23 cellular contexts compared by ENCODE assay signal in the genomic region with DNA sequence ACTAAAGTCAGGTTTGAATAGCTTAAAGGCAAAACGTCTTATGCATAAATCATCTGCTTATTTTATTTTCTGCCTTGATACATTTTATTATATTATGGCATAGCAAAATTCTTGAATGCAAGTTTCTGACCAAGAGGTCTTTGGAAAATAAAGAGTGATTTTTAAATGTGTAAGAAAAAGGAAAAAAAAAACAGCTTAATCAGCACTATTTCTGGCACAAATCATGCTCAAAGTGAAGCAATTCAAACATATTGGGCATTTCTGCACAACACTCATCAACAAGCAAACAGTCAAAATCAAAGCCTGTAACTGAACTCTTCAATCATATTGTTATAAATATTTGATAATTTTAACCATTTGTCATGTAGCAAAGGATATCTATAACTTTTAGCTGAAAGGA.
"Had no signal": no experiment of that assay in that cellular context is flagged by ENCODE, and none has a peak within 500 bp of the region (broad histone marks: within the 10 kb centered on the region; RNA-seq: fewer than 3 reads in every experiment).

No MANE protein-coding gene starts in this region.

- H3K27me3 Mint-ChIP-seq: activated CD4-positive, alpha-beta T cell treated with anti-CD3 and anti-CD28 coated beads for 36 hours; dendritic cell treated with granulocyte-macrophage colony-stimulating factor and Interleukin-4, amounts not matched to agents 40 ng/mL and 50 ng/mL, for 4 days had no signal

- H3K36me3 Mint-ChIP-seq: natural killer cell had no signal

- H3K4me3 Mint-ChIP-seq: activated CD4-positive, alpha-beta T cell treated with anti-CD3 and anti-CD28 coated beads for 36 hours; activated CD8-positive, alpha-beta memory T cell treated with anti-CD3 and anti-CD28 coated beads, Interleukin-2, amount 10 ng/mL, durations not matched to agents 7 days and 5 days; activated CD8-positive, alpha-beta T cell treated with anti-CD3 and anti-CD28 coated beads, Interleukin-2, amount 10 ng/mL, durations not matched to agents 7 days and 5 days; dendritic cell treated with granulocyte-macrophage colony-stimulating factor and Interleukin-4, amounts not matched to agents 40 ng/mL and 50 ng/mL, for 4 days; natural killer cell; T-helper 2 cell treated with Interferon-gamma antibody and Interleukin-4, amounts not matched to agents 5 μg/mL and 100 μg/mL, for 36 hours had no signal

- H3K27me3 ChIP-seq: esophagus muscularis mucosa, left lung, tibial nerve had no signal

- ATAC-seq: activated CD4-positive, alpha-beta T cell treated with anti-CD3 and anti-CD28 coated beads for 36 hours; activated CD8-positive, alpha-beta memory T cell treated with anti-CD3 and anti-CD28 coated beads, Interleukin-2, amount 10 ng/mL, durations not matched to agents 7 days and 5 days; activated CD8-positive, alpha-beta T cell treated with anti-CD3 and anti-CD28 coated beads, Interleukin-2, amount 10 ng/mL, durations not matched to agents 7 days and 5 days; activated naive CD4-positive, alpha-beta T cell treated with anti-CD3 and anti-CD28 coated beads, Interleukin-2, amount 50 U/mL, for 72 hours; left lung; natural killer cell; right cardiac atrium had no signal

- H3K4me1 ChIP-seq: esophagus muscularis mucosa, tibial nerve had no signal

- H3K36me3 ChIP-seq: esophagus muscularis mucosa, left lung, lower lobe of right lung, tibial nerve had no signal

- H3K4me3 ChIP-seq: esophagus muscularis mucosa, left lung, lower lobe of right lung, tibial nerve had no signal

- DNase-seq: activated CD4-positive, alpha-beta T cell treated with anti-CD3 and anti-CD28 coated beads for 36 hours; activated CD4-positive, CD25-positive, alpha-beta regulatory T cell; activated CD8-positive, alpha-beta memory T cell treated with anti-CD3 and anti-CD28 coated beads, Interleukin-2, amount 10 ng/mL, durations not matched to agents 7 days and 5 days; activated CD8-positive, alpha-beta T cell treated with anti-CD3 and anti-CD28 coated beads, Interleukin-2, amount 10 ng/mL, durations not matched to agents 7 days and 5 days; activated naive CD4-positive, alpha-beta T cell; activated T-cell treated with anti-CD3 and anti-CD28 coated beads, Interleukin-2, amount 50 U/mL, for 48 hours; aorta; central memory CD4-positive, alpha-beta T cell; foreskin melanocyte; kidney glomerular epithelial cell; left lung; lower lobe of right lung; natural killer cell; posterior cingulate gyrus; right cardiac atrium; stimulated activated CD4-positive, alpha-beta T cell treated with anti-CD3 and anti-CD28 coated beads, Interleukin-2, amount 100 ng/mL, for 48 hours; stimulated activated naive CD4-positive, alpha-beta T cell treated with Interleukin-2 at 50 U/mL for 16 hours had no signal

- H3K27ac ChIP-seq: esophagus muscularis mucosa, left lung, lower lobe of right lung, tibial nerve had no signal

- H3K27ac Mint-ChIP-seq: activated CD4-positive, alpha-beta T cell treated with anti-CD3 and anti-CD28 coated beads for 36 hours; activated CD8-positive, alpha-beta memory T cell treated with anti-CD3 and anti-CD28 coated beads, Interleukin-2, amount 10 ng/mL, durations not matched to agents 7 days and 5 days; activated CD8-positive, alpha-beta T cell treated with anti-CD3 and anti-CD28 coated beads, Interleukin-2, amount 10 ng/mL, durations not matched to agents 7 days and 5 days; activated naive CD4-positive, alpha-beta T cell treated with anti-CD3 and anti-CD28 coated beads, Interleukin-2, amount 50 U/mL, for 72 hours; activated T-helper 2 cell treated with anti-CD3 and anti-CD28 coated beads, Interferon-gamma antibody, Interleukin-2, Interleukin-4, amounts not matched to agents 10 μg/mL and 5 μg/mL and 100 μg/mL, durations not matched to agents 14 hours and 24 hours and 36 hours; dendritic cell treated with granulocyte-macrophage colony-stimulating factor and Interleukin-4, amounts not matched to agents 40 ng/mL and 50 ng/mL, for 4 days; natural killer cell; T-helper 2 cell treated with Interferon-gamma antibody and Interleukin-4, amounts not matched to agents 5 μg/mL and 100 μg/mL, for 36 hours had no signal

- H3K9me3 ChIP-seq: esophagus muscularis mucosa, left lung, lower lobe of right lung, tibial nerve had no signal

- H3K9me3 Mint-ChIP-seq: activated naive CD4-positive, alpha-beta T cell treated with anti-CD3 and anti-CD28 coated beads, Interleukin-2, amount 50 U/mL, for 72 hours; activated T-helper 2 cell treated with anti-CD3 and anti-CD28 coated beads, Interferon-gamma antibody, Interleukin-2, Interleukin-4, amounts not matched to agents 10 μg/mL and 5 μg/mL and 100 μg/mL, durations not matched to agents 14 hours and 24 hours and 36 hours; dendritic cell treated with granulocyte-macrophage colony-stimulating factor and Interleukin-4, amounts not matched to agents 40 ng/mL and 50 ng/mL, for 4 days; natural killer cell; T-helper 2 cell treated with Interferon-gamma antibody and Interleukin-4, amounts not matched to agents 5 μg/mL and 100 μg/mL, for 36 hours had no signal
